2 cellular contexts compared by ENCODE assay signal in genomic region chr1:200330770-200331428, GRCh38.
TF ChIP-seq lines count a peak whose summit lies in the region.

No MANE protein-coding gene starts in this region.

TF ChIP-seq in IMR-90, 13 proteins besides CTCF, POLR2A, EP300 and RAD21:
- TF ChIP-seq SMC3 (IDR thresholded peaks at IDR 0.05; ENCODE audit: low read depth, low read length) (no peak), USF2 (IDR thresholded peaks at IDR 0.05; ENCODE audit: low read depth, low read length) (no peak), ELK1 (IDR thresholded peaks at IDR 0.05; ENCODE audit: borderline replicate concordance, low read depth, low read length) (no peak), RCOR1 (IDR thresholded peaks at IDR 0.05; ENCODE audit: insufficient replicate concordance, low read length) (no peak), CHD1 (IDR thresholded peaks at IDR 0.05; ENCODE audit: low read depth, low read length) (no peak), CEBPB (IDR thresholded peaks at IDR 0.05; ENCODE audit: low read depth, low read length) (no peak), MAFK (IDR thresholded peaks at IDR 0.05; ENCODE audit: low read depth, low read length) (no peak), MXI1 (IDR thresholded peaks at IDR 0.05; ENCODE audit: borderline replicate concordance, low read depth, low read length) (no peak), MAZ (IDR thresholded peaks at IDR 0.05; ENCODE audit: borderline replicate concordance, low read depth, low read length) (no peak), NFE2L2 (IDR thresholded peaks at IDR 0.05; ENCODE audit: low read depth, low read length) (no peak), RFX5 (IDR thresholded peaks at IDR 0.05; ENCODE audit: low read depth, low read length) (no peak), BHLHE40 (IDR thresholded peaks at IDR 0.05; ENCODE audit: low read depth, low read length) (no peak), FOS (IDR thresholded peaks at IDR 0.05; ENCODE audit: low read depth, low read length) (no peak)
TF ChIP-seq in IMR-90: peak in this region for 0.

TF ChIP-seq in endothelial cell of umbilical vein, 7 proteins besides CTCF, POLR2A, EP300 and RAD21:
- no peak for TF ChIP-seq FOS (IDR thresholded peaks at IDR 0.05; ENCODE audit: borderline replicate concordance, insufficient read depth, low read length)
- TF ChIP-seq POLR2AphosphoS5 (IDR thresholded peaks at IDR 0.05; ENCODE audit: insufficient read depth, low read depth, low read length), result no peak
- TF ChIP-seq MYC (IDR thresholded peaks at IDR 0.05; ENCODE audit: low read depth, low read length), result no peak
- no peak for TF ChIP-seq EZH2 (IDR thresholded peaks at IDR 0.05; ENCODE audit: borderline replicate concordance, low read depth, low read length, severe bottlenecking)
- TF ChIP-seq JUN (IDR thresholded peaks at IDR 0.05; ENCODE audit: borderline replicate concordance, insufficient read depth, insufficient read length, low read depth), result no peak
- no peak for TF ChIP-seq MAX (IDR thresholded peaks at IDR 0.05; ENCODE audit: insufficient read depth, insufficient read length)
- TF ChIP-seq GATA2 (IDR thresholded peaks at IDR 0.05; ENCODE audit: insufficient read depth, insufficient read length, low read depth, low read length), result no peak
